Comparison of ENCODE assay signal across 8 cellular contexts in genomic region chr19:48795055-48795854, GRCh38. TPM values are rescaled to one million over a fixed set of nuclear protein-coding genes. Genes with fewer than 3 reads are reported as not detected.
DNase-seq lines count a peak whose midpoint lies in the region; ATAC-seq, FAIRE-seq and TF ChIP-seq lines count a peak whose summit lies in the region.

No MANE protein-coding gene starts in this region.

- peak; percentile 75 to 79 for TF ChIP-seq RAD21 in H1 (IDR thresholded peaks at IDR 0.05 in 1 of 2, conservative IDR thresholded peaks at IDR 0.05 in 1 of 2; ENCODE audit: low read depth in 2 of 2, low read length in 2 of 2)

- H3K9me3 ChIP-seq in H1 (ENCODE audit: insufficient read depth in 2 of 2, low read depth in 1 of 2, low read length in 1 of 2) (no peaks in the 10 kb centered on the region), mesenchymal stem cell (ENCODE audit: control insufficient read depth, low read length) (no peaks in the 10 kb centered on the region)

- H4K91ac ChIP-seq in H1 (replicated peaks; ENCODE audit: insufficient read length, low read length): peak overlapping the region; percentile 92
- H4K91ac ChIP-seq in mesenchymal stem cell (ENCODE audit: low read length): peak overlapping the region; percentile 73

- H4K8ac ChIP-seq in H1 (ENCODE audit: extremely low read depth, insufficient read depth, low read length) (peak overlapping the region; percentile 94), mesenchymal stem cell (ENCODE audit: low read length) (peak overlapping the region; percentile 88)

- peak overlapping the region; percentile 53 for H4K5ac ChIP-seq in H1 (ENCODE audit: insufficient read length, low read depth, low read length)

- no peak for TF ChIP-seq POLR2A in H1 (IDR thresholded peaks at IDR 0.05; ENCODE audit: control extremely low read depth in 1 of 2, low read depth in 2 of 2, low read length in 2 of 2)

- H2BK20ac ChIP-seq in H1 (ENCODE audit: low read length): peak overlapping the region; percentile 73; the same call in 1 of the 2 replicates

- no peaks in the 10 kb centered on the region for H3K23me2 ChIP-seq in H1 (ENCODE audit: low read depth, low read length)

- H2BK12ac ChIP-seq in H1 (ENCODE audit: low read depth, low read length): peak overlapping the region; percentile 99
- H2BK12ac ChIP-seq in mesenchymal stem cell (ENCODE audit: low read length in 2 of 2): peak overlapping the region in 1 of 2 experiments; percentile 21

- H2BK5ac ChIP-seq in H1 (ENCODE audit: low read depth, low read length) (peak overlapping the region; percentile 99), mesenchymal stem cell (ENCODE audit: low read depth, low read length, poor library complexity, severe bottlenecking) (peak overlapping the region; percentile 76)

- no peak overlapping the region for H2BK120ac ChIP-seq in H1 (replicated peaks; ENCODE audit: low read depth, low read length)
- H2BK120ac ChIP-seq in mesenchymal stem cell (ENCODE audit: low read depth, low read length): no peak overlapping the region

- POLR2A ChIA-PET in H1 (lab: Charles Lee; ENCODE audit: partially characterized antibody): interaction anchor here (0.6 to 2.0 kb wide), 19 partner anchors 10 to 180 kb away, joined by 3 to 13 read pairs (median 4); partner anchors contain the start of genes BCAT2, CA11, DHDH and FTL

- H3K4me2 ChIP-seq in H1 (ENCODE audit: insufficient read depth in 1 of 2, low read depth in 2 of 2, low read length in 2 of 2) (peak overlapping the region; percentile 25 to 71), mesenchymal stem cell (ENCODE audit: low read length, poor library complexity, severe bottlenecking) (peak overlapping the region; percentile 73)

- H3K27ac ChIP-seq in H1 (ENCODE audit: low read depth, low read length) (peak overlapping the region; percentile 65; the same call in 1 of the 2 replicates), mesenchymal stem cell (ENCODE audit: low read length, poor library complexity, severe bottlenecking) (peak overlapping the region; percentile 85)

- H2AFZ ChIP-seq in H1 (ENCODE audit: low read length): peak overlapping the region; percentile 93; the same call in 1 of the 2 replicates
- peak overlapping the region; percentile 66 for H2AFZ ChIP-seq in mesenchymal stem cell (ENCODE audit: low read depth, low read length)

- CTCF ChIA-PET in H1 (lab: Charles Lee; ENCODE audit: partially characterized antibody): interaction anchor here (0.6 to 17.5 kb wide), 34 partner anchors 9 to 1469 kb away, joined by 3 to 285 read pairs (median 4); partner anchors contain the start of genes BCAT2, CA11 and HSD17B14

- H4K20me1 ChIP-seq in H1 (replicated peaks in 1 of 2; ENCODE audit: control insufficient read depth in 1 of 2, insufficient read depth in 2 of 2, low read length in 2 of 2): no peaks in the 10 kb centered on the region

- peak overlapping the region in 3 of 4 experiments; percentile 8 to 72 (median 44); a peak in 4 of 7 replicates for H3K9ac ChIP-seq in H1 (replicated peaks in 1 of 4; ENCODE audit: extremely low read depth in 1 of 4, low read depth in 3 of 4, low read length in 3 of 4)
- peak overlapping the region; percentile 94 for H3K9ac ChIP-seq in mesenchymal stem cell (ENCODE audit: low read length)

- peak; percentile 89 for ATAC-seq in GM19463 (IDR thresholded peaks at IDR 0.05; ENCODE audit: unreplicated experiment)

- FAIRE-seq in H1 (lab: Jason Lieb, UNC): peak; percentile 91

- no peaks in the 10 kb centered on the region for H3K36me3 ChIP-seq in H1 (ENCODE audit: control insufficient read depth in 2 of 4, insufficient read depth in 4 of 4, low read length in 3 of 4)
- H3K36me3 ChIP-seq in mesenchymal stem cell (ENCODE audit: control insufficient read depth in 1 of 2, insufficient read depth in 2 of 2, low read depth in 1 of 2, low read length in 2 of 2): peaks cover 0 to 20% of the 10 kb centered on the region in 2 experiments

- H2BK15ac ChIP-seq in H1 (ENCODE audit: low read length) (peak overlapping the region; percentile 99; the same call in 1 of the 2 replicates), mesenchymal stem cell (ENCODE audit: low read depth, poor library complexity, severe bottlenecking) (peak overlapping the region; percentile 98)

- TF ChIP-seq CTCF in H1 (IDR thresholded peaks at IDR 0.05; ENCODE audit: control extremely low read depth in 1 of 3, insufficient read depth in 1 of 3, low read depth in 1 of 3, low read length in 3 of 3): peak; percentile 84 to 90 (median 87)

- H3K4me3 ChIP-seq in H1 (ENCODE audit: extremely low read depth in 1 of 4, insufficient read depth in 2 of 4, low read depth in 3 of 4, low read length in 4 of 4) (peak overlapping the region; percentile 39 to 84 (median 70)), mesenchymal stem cell (ENCODE audit: insufficient read depth in 1 of 2, low read depth in 1 of 2, low read length in 2 of 2) (peak overlapping the region; percentile 39 to 76)

- no peak for TF ChIP-seq EP300 in H1 (IDR thresholded peaks at IDR 0.05; ENCODE audit: borderline replicate concordance in 1 of 2, low read depth in 2 of 2, low read length in 2 of 2)

- H3K4me1 ChIP-seq in H1 (replicated peaks in 1 of 4; ENCODE audit: control insufficient read depth in 3 of 4, insufficient read depth in 4 of 4, low read length in 3 of 4) (peaks cover 0 to 16% (median 10%) of the 10 kb centered on the region in 4 experiments; a peak in 6 of 7 replicates), mesenchymal stem cell (ENCODE audit: control insufficient read depth, insufficient read depth, low read depth, low read length) (peaks cover 23% of the 10 kb centered on the region)

- no peaks in the 10 kb centered on the region for H3K79me1 ChIP-seq in H1 (ENCODE audit: low read depth, low read length)
- H3K79me1 ChIP-seq in mesenchymal stem cell (replicated peaks; ENCODE audit: low read length, poor library complexity, severe bottlenecking): no peaks in the 10 kb centered on the region

- 7% methylated on average over 37 of the region's 38 CpGs; no CpG with 5 or more reads in 1 of the 2 experiments for WGBS in H1 (ENCODE audit: extremely low coverage in 1 of 2, insufficient coverage in 1 of 2, insufficient read length in 1 of 2, insufficient replicate concordance in 2 of 2, low coverage in 1 of 2, low lambda C conversion rate in 2 of 2, missing lambda C conversion rate in 1 of 2), 2 experiments
- WGBS in mesenchymal stem cell: 4% methylated on average over 38 of the region's 38 CpGs

- no peak overlapping the region for H3K4ac ChIP-seq in H1 (replicated peaks; ENCODE audit: insufficient read length, low read depth, low read length)
- H3K4ac ChIP-seq in mesenchymal stem cell (ENCODE audit: low read depth in 1 of 2, low read length in 2 of 2): peak overlapping the region; percentile 11 to 77

- no peaks in the 10 kb centered on the region for H3K27me3 ChIP-seq in H1 (replicated peaks in 1 of 4; ENCODE audit: control insufficient read depth in 3 of 4, extremely low read depth in 1 of 4, insufficient read depth in 3 of 4, low read length in 3 of 4)
- H3K27me3 ChIP-seq in mesenchymal stem cell (ENCODE audit: control insufficient read depth in 1 of 2, insufficient read depth in 1 of 2, low read length in 2 of 2): no peaks in the 10 kb centered on the region

- H3K14ac ChIP-seq in H1 (ENCODE audit: insufficient read length) (no peak overlapping the region), mesenchymal stem cell (ENCODE audit: low read length in 2 of 2) (peak overlapping the region in 1 of 2 experiments; percentile 11)

- H3K23ac ChIP-seq in H1 (ENCODE audit: insufficient read length) (no peak overlapping the region), mesenchymal stem cell (ENCODE audit: low read length in 2 of 2) (no peak overlapping the region)

- peak overlapping the region; percentile 27 for H3K56ac ChIP-seq in H1 (replicated peaks; ENCODE audit: insufficient read length, low read depth, low read length)

- DNase-seq in CD1c-positive myeloid dendritic cell (ENCODE audit: extremely low spot score) (peak; percentile 94), HS-27A (ENCODE audit: low read depth) (peak; percentile 88), NOMO-1 treated with DMSO at 0.1 percent for 48 hours (lab: John Stamatoyannopoulos, UW; ENCODE audit: unreplicated experiment) (peak; percentile 82), H1 (ENCODE audit: low read depth in 1 of 2, low spot score in 2 of 2) (peak; percentile 82 to 92), mesenchymal stem cell (peak; percentile 96)
- DNase-seq in activated CD8-positive, alpha-beta memory T cell treated with anti-CD3 and anti-CD28 coated beads for 48 hours (ENCODE audit: low read depth in 2 of 3, low spot score in 2 of 3): peak; percentile 54 to 73 (median 71)
- DNase-seq in stimulated activated CD8-positive, alpha-beta memory T cell treated with anti-CD3 and anti-CD28 coated beads, Interleukin-12 subunit alpha, Interleukin-12 subunit beta, amount 100 ng/mL, for 1 hour (ENCODE audit: low read depth): peak; percentile 63

- H3K18ac ChIP-seq in H1 (ENCODE audit: extremely low read depth, low read length) (peak overlapping the region; percentile 89), mesenchymal stem cell (ENCODE audit: low read depth in 1 of 2, low read length in 2 of 2) (peak overlapping the region in 1 of 2 experiments; percentile 75)

- H2AK5ac ChIP-seq in H1 (ENCODE audit: low read depth, low read length): no peak overlapping the region
- peak overlapping the region; percentile 74 for H2AK5ac ChIP-seq in mesenchymal stem cell (ENCODE audit: low read length, severe bottlenecking)

- no peaks in the 10 kb centered on the region for H3K79me2 ChIP-seq in H1 (ENCODE audit: control insufficient read depth in 1 of 2, insufficient read depth in 2 of 2, low read length in 2 of 2)

RNA-seq across cellular contexts. Expression of gene BCAT2, which starts 15.6 kb away (rescaled TPM):
- 42.5 and 44.5 TPM in 2 replicates for total RNA-seq in H1 (2021; fragmentation: NEBNext Ultra II Directional; extraction: Animal tissue kit (Norgen Biotek cat#: 25700))
- polyA plus RNA-seq in H1 (2011; rRNA removed): 48.7 and 77.3 TPM in 2 replicates
- 61.0 TPM for polyA plus RNA-seq in H1 (2011; cell fraction: cytosol; rRNA removed)
- polyA plus RNA-seq in H1 (2011; cell fraction: nucleus; rRNA removed): 97.8 TPM
- 33.8 to 48.3 TPM (median 44.2 TPM) in 4 replicates for polyA plus RNA-seq in H1 (2012, experiment 1 of 2)
- 52.5 TPM for polyA plus RNA-seq in H1 (2012, experiment 2 of 2)
- 28.4 TPM for polyA plus RNA-seq in H1 (2013, experiment 1 of 2)
- polyA plus RNA-seq in H1 (2013, experiment 2 of 2): 25.3 TPM
- polyA minus RNA-seq in H1 (2011; rRNA and poly(A)+ RNA removed): 22.1 and 33.4 TPM in 2 replicates
- polyA minus RNA-seq in H1 (2011; cell fraction: cytosol; rRNA and poly(A)+ RNA removed): 19.2 TPM
- polyA minus RNA-seq in H1 (2011; cell fraction: nucleus; rRNA and poly(A)+ RNA removed): 26.0 TPM
- polyA plus RNA-seq in mesenchymal stem cell (2013, experiment 1 of 2): 37.6 TPM
- polyA plus RNA-seq in mesenchymal stem cell (2013, experiment 2 of 2): 34.7 TPM

RNA-seq across cellular contexts. Expression of gene FGF21, which starts 39.9 kb away (rescaled TPM):
- 0.48 TPM in 1 of 2 replicates, not detected in the other for total RNA-seq in H1 (2021; fragmentation: NEBNext Ultra II Directional; extraction: Animal tissue kit (Norgen Biotek cat#: 25700))
- polyA plus RNA-seq in H1 (2011; rRNA removed): 0.80 and 2.2 TPM in 2 replicates
- 1.5 TPM for polyA plus RNA-seq in H1 (2011; cell fraction: cytosol; rRNA removed)
- 5.9 TPM for polyA plus RNA-seq in H1 (2011; cell fraction: nucleus; rRNA removed)
- 0.41 to 0.80 TPM (median 0.75 TPM) in 3 of 4 replicates, not detected in the other for polyA plus RNA-seq in H1 (2012, experiment 1 of 2)
- polyA plus RNA-seq in H1 (2012, experiment 2 of 2): 0.42 TPM
- polyA plus RNA-seq in H1 (2013, experiment 1 of 2): 0.43 TPM
- 0.46 TPM for polyA plus RNA-seq in H1 (2013, experiment 2 of 2)
- polyA minus RNA-seq in H1 (2011; rRNA and poly(A)+ RNA removed): 0.41 and 0.69 TPM in 2 replicates
- not detected for polyA minus RNA-seq in H1 (2011; cell fraction: cytosol; rRNA and poly(A)+ RNA removed)
- 1.9 TPM for polyA minus RNA-seq in H1 (2011; cell fraction: nucleus; rRNA and poly(A)+ RNA removed)
- not detected for polyA plus RNA-seq in mesenchymal stem cell (2013, experiment 1 of 2)
- not detected for polyA plus RNA-seq in mesenchymal stem cell (2013, experiment 2 of 2)

RNA-seq across cellular contexts. Expression of gene HSD17B14, which starts 41.0 kb away (rescaled TPM):
- total RNA-seq in H1 (2021; fragmentation: NEBNext Ultra II Directional; extraction: Animal tissue kit (Norgen Biotek cat#: 25700)): 8.4 and 9.7 TPM in 2 replicates
- 25.5 and 32.7 TPM in 2 replicates for polyA plus RNA-seq in H1 (2011; rRNA removed)
- 24.6 TPM for polyA plus RNA-seq in H1 (2011; cell fraction: cytosol; rRNA removed)
- polyA plus RNA-seq in H1 (2011; cell fraction: nucleus; rRNA removed): 33.3 TPM
- 12.8 to 19.2 TPM (median 18.4 TPM) in 4 replicates for polyA plus RNA-seq in H1 (2012, experiment 1 of 2)
- 18.2 TPM for polyA plus RNA-seq in H1 (2012, experiment 2 of 2)
- polyA plus RNA-seq in H1 (2013, experiment 1 of 2): 6.1 TPM
- 5.6 TPM for polyA plus RNA-seq in H1 (2013, experiment 2 of 2)
- polyA minus RNA-seq in H1 (2011; rRNA and poly(A)+ RNA removed): 3.5 and 5.0 TPM in 2 replicates
- polyA minus RNA-seq in H1 (2011; cell fraction: cytosol; rRNA and poly(A)+ RNA removed): 6.0 TPM
- 5.5 TPM for polyA minus RNA-seq in H1 (2011; cell fraction: nucleus; rRNA and poly(A)+ RNA removed)
- polyA plus RNA-seq in mesenchymal stem cell (2013, experiment 1 of 2): 45.5 TPM
- polyA plus RNA-seq in mesenchymal stem cell (2013, experiment 2 of 2): 46.0 TPM

RNA-seq across cellular contexts. Expression of gene FUT1, which starts 42.8 kb away (rescaled TPM):
- total RNA-seq in H1 (2021; fragmentation: NEBNext Ultra II Directional; extraction: Animal tissue kit (Norgen Biotek cat#: 25700)): 12.2 and 12.9 TPM in 2 replicates
- 7.4 and 12.4 TPM in 2 replicates for polyA plus RNA-seq in H1 (2011; rRNA removed)
- 10.5 TPM for polyA plus RNA-seq in H1 (2011; cell fraction: cytosol; rRNA removed)
- polyA plus RNA-seq in H1 (2011; cell fraction: nucleus; rRNA removed): 13.8 TPM
- 6.4 to 7.6 TPM (median 7.4 TPM) in 4 replicates for polyA plus RNA-seq in H1 (2012, experiment 1 of 2)
- polyA plus RNA-seq in H1 (2012, experiment 2 of 2): 6.4 TPM
- 8.6 TPM for polyA plus RNA-seq in H1 (2013, experiment 1 of 2)
- 9.4 TPM for polyA plus RNA-seq in H1 (2013, experiment 2 of 2)
- 10.9 and 15.3 TPM in 2 replicates for polyA minus RNA-seq in H1 (2011; rRNA and poly(A)+ RNA removed)
- polyA minus RNA-seq in H1 (2011; cell fraction: cytosol; rRNA and poly(A)+ RNA removed): 13.0 TPM
- 12.6 TPM for polyA minus RNA-seq in H1 (2011; cell fraction: nucleus; rRNA and poly(A)+ RNA removed)
- polyA plus RNA-seq in mesenchymal stem cell (2013, experiment 1 of 2): 0.12 TPM
- 0.10 TPM for polyA plus RNA-seq in mesenchymal stem cell (2013, experiment 2 of 2)

RNA-seq across cellular contexts. Expression of gene IZUMO1, which starts 48.5 kb away (rescaled TPM):
- 1.7 and 1.8 TPM in 2 replicates for total RNA-seq in H1 (2021; fragmentation: NEBNext Ultra II Directional; extraction: Animal tissue kit (Norgen Biotek cat#: 25700))
- 0.33 and 0.46 TPM in 2 replicates for polyA plus RNA-seq in H1 (2011; rRNA removed)
- polyA plus RNA-seq in H1 (2011; cell fraction: cytosol; rRNA removed): 1.2 TPM
- 4.8 TPM for polyA plus RNA-seq in H1 (2011; cell fraction: nucleus; rRNA removed)
- polyA plus RNA-seq in H1 (2012, experiment 1 of 2): 0.73 to 1.3 TPM (median 1.0 TPM) in 4 replicates
- 0.26 TPM for polyA plus RNA-seq in H1 (2012, experiment 2 of 2)
- 0.73 TPM for polyA plus RNA-seq in H1 (2013, experiment 1 of 2)
- polyA plus RNA-seq in H1 (2013, experiment 2 of 2): 0.35 TPM
- 0.56 and 1.0 TPM in 2 replicates for polyA minus RNA-seq in H1 (2011; rRNA and poly(A)+ RNA removed)
- 0.51 TPM for polyA minus RNA-seq in H1 (2011; cell fraction: cytosol; rRNA and poly(A)+ RNA removed)
- 4.8 TPM for polyA minus RNA-seq in H1 (2011; cell fraction: nucleus; rRNA and poly(A)+ RNA removed)
- polyA plus RNA-seq in mesenchymal stem cell (2013, experiment 1 of 2): not detected
- not detected for polyA plus RNA-seq in mesenchymal stem cell (2013, experiment 2 of 2)

Comparison
In these comparisons a context has a peak if more than half of its experiments do, and no peak if none do; other contexts are left out.
1. Peak in every context shown above with its lines: DNase-seq, ATAC-seq, H3K4me3 ChIP-seq and H3K27ac ChIP-seq.